Comparison of ENCODE assay signal across 9 cellular contexts in genomic region chr14:24425704-24426103, GRCh38. TPM values are rescaled to one million over a fixed set of nuclear protein-coding genes. Genes with fewer than 3 reads are reported as not detected.
DNase-seq lines count a peak whose midpoint lies in the region; ATAC-seq, FAIRE-seq and TF ChIP-seq lines count a peak whose summit lies in the region.
"Had no signal": no experiment of that assay in that cellular context is flagged by ENCODE, and none has a peak within 500 bp of the region (broad histone marks: within the 10 kb centered on the region; RNA-seq: fewer than 3 reads in every experiment).

No MANE protein-coding gene starts in this region.

- FAIRE-seq in endothelial cell of umbilical vein (lab: Jason Lieb, UNC) = no peak

- no peaks in the 10 kb centered on the region for H3K9me1 ChIP-seq in endothelial cell of umbilical vein (replicated peaks; ENCODE audit: control insufficient read depth, extremely low read depth, insufficient read depth, low read length)

- H3K9ac ChIP-seq in endothelial cell of umbilical vein (replicated peaks; ENCODE audit: extremely low read depth, insufficient read depth, low read length) = peak overlapping the region; percentile 62

- H3K27me3 ChIP-seq in left ventricle myocardium inferior (ENCODE audit: low read depth) (no peaks in the 10 kb centered on the region), endothelial cell of umbilical vein (ENCODE audit: control insufficient read depth in 2 of 2, insufficient read depth in 2 of 2, low read length in 2 of 2) (no peaks in the 10 kb centered on the region)

- no peaks in the 10 kb centered on the region for H3K9me3 Mint-ChIP-seq in type B pancreatic cell

- peaks cover 5% of the 10 kb centered on the region for H3K79me2 ChIP-seq in endothelial cell of umbilical vein (ENCODE audit: control insufficient read depth, insufficient read depth, low read length)

- H3K4me1 ChIP-seq in left ventricle myocardium inferior = peaks cover 45% of the 10 kb centered on the region
- peaks cover 48% of the 10 kb centered on the region for H3K4me1 ChIP-seq in endothelial cell of umbilical vein (ENCODE audit: control insufficient read depth, extremely low read depth, insufficient read depth, low read length)

- H3K9me3 ChIP-seq in left ventricle myocardium inferior (replicated peaks) (no peaks in the 10 kb centered on the region), endothelial cell of umbilical vein (replicated peaks; ENCODE audit: control insufficient read depth, insufficient read depth, low read length) (no peaks in the 10 kb centered on the region)

- no peak for ATAC-seq in left ventricle myocardium superior

- H3K36me3 Mint-ChIP-seq in type B pancreatic cell = no peaks in the 10 kb centered on the region

- CTCF ChIA-PET in endothelial cell of umbilical vein (lab: Charles Lee) = interaction anchor here (1.9 to 3.8 kb wide), 4 partner anchors 11 to 117 kb away, joined by 6 to 42 read pairs (median 20); partner anchors contain the start of gene CIDEB

- H3K4me2 ChIP-seq in endothelial cell of umbilical vein (ENCODE audit: insufficient read depth, low read length) = peak overlapping the region; percentile 77

- peak overlapping the region; percentile 22 for H3K27ac Mint-ChIP-seq in type B pancreatic cell

- no peaks in the 10 kb centered on the region for H3K36me3 ChIP-seq in left ventricle myocardium inferior
- no peaks in the 10 kb centered on the region for H3K36me3 ChIP-seq in endothelial cell of umbilical vein (ENCODE audit: control insufficient read depth in 2 of 2, extremely low read depth in 1 of 2, insufficient read depth in 2 of 2, low read length in 2 of 2)

- H2AFZ ChIP-seq in endothelial cell of umbilical vein (ENCODE audit: low read depth, low read length) = no peak overlapping the region

- H3K4me3 ChIP-seq in left ventricle myocardium inferior = no peak overlapping the region
- H3K4me3 ChIP-seq in endothelial cell of umbilical vein (replicated peaks in 1 of 3; ENCODE audit: insufficient read depth in 1 of 3, low read depth in 1 of 3, low read length in 3 of 3) = peak overlapping the region in 1 of 3 experiments; percentile 22

- POLR2A ChIA-PET in endothelial cell of umbilical vein (lab: Charles Lee) = interaction anchor here (0.9 to 1.4 kb wide), 3 partner anchors 10 to 60 kb away, joined by 3 to 9 read pairs (median 5); partner anchors contain the start of gene NYNRIN

- DNase-seq in left ventricle myocardium inferior (no peak), left ventricle myocardium superior (no peak), endothelial cell of umbilical vein (ENCODE audit: low read depth, low spot score) (peak; percentile 83), type B pancreatic cell (ENCODE audit: extremely low spot score, unreplicated experiment) (no peak), NOMO-1 treated with DMSO at 0.1 percent for 48 hours (lab: John Stamatoyannopoulos, UW; ENCODE audit: unreplicated experiment) (no peak), DMS79 treated with DMSO at 0.1 percent for 48 hours (lab: John Stamatoyannopoulos, UW) (no peak)
- DNase-seq: activated naive CD4-positive, alpha-beta T cell; GF-D8; NK-92 treated with Interleukin-12 subunit alpha and Interleukin-12 subunit beta, amount 100 ng/mL, for 24 hours had no signal

- no peaks in the 10 kb centered on the region for H3K27me3 Mint-ChIP-seq in type B pancreatic cell

- BruUV-seq in endothelial cell of umbilical vein (replicated peaks; lab: Mats Ljungman, UMichigan) = TSS peak; percentile 48

- no peak overlapping the region for H3K4me3 Mint-ChIP-seq in type B pancreatic cell

- intact Hi-C loops in left ventricle myocardium inferior (cut with micrococcal nuclease) = no loop called here
- intact Hi-C loops in left ventricle myocardium superior (cut with micrococcal nuclease) = no loop called here
- intact Hi-C loops in endothelial cell of umbilical vein (cut with micrococcal nuclease) = loop anchor here (1.0 kb wide), 1 partner anchor 59 kb away; no protein-coding TSS in a partner anchor

- H4K20me1 ChIP-seq in endothelial cell of umbilical vein (replicated peaks; ENCODE audit: control insufficient read depth, extremely low read depth, insufficient read depth, low read length) = no peaks in the 10 kb centered on the region

- peak overlapping the region; percentile 69 for H3K27ac ChIP-seq in left ventricle myocardium inferior (replicated peaks)
- H3K27ac ChIP-seq in endothelial cell of umbilical vein (ENCODE audit: insufficient read depth, low read depth, low read length) = peak overlapping the region; percentile 97

- TF ChIP-seq POLR2A in endothelial cell of umbilical vein (IDR thresholded peaks at IDR 0.05; ENCODE audit: low read depth, low read length) = no peak

- TF ChIP-seq CTCF in left ventricle myocardium inferior (IDR thresholded peaks at IDR 0.05; ENCODE audit: borderline replicate concordance) = no peak
- no peak for TF ChIP-seq CTCF in endothelial cell of umbilical vein (IDR thresholded peaks at IDR 0.05; ENCODE audit: extremely low read depth in 1 of 2, insufficient read depth in 1 of 2, low read depth in 1 of 2, low read length in 2 of 2)
- no peak for TF ChIP-seq CTCF in type B pancreatic cell (conservative IDR thresholded peaks at IDR 0.05)

- H3K4me1 Mint-ChIP-seq in type B pancreatic cell (ENCODE audit: unreplicated experiment) = peaks cover 4% of the 10 kb centered on the region

- dilution Hi-C loops in endothelial cell of umbilical vein (cut with MboI; ENCODE audit: extremely low pct_ligation_motif_present, low sequenced_read_pairs) = no loop called here

TF ChIP-seq in endothelial cell of umbilical vein, 7 proteins besides CTCF, POLR2A, EP300 and RAD21 (continues in another document):
- TF ChIP-seq MYC (IDR thresholded peaks at IDR 0.05; ENCODE audit: low read depth, low read length) = no peak

RNA-seq across cellular contexts. Expression of gene CBLN3, which starts 3.8 kb away (rescaled TPM):
- total RNA-seq in left ventricle myocardium inferior (0.55 TPM), left ventricle myocardium superior (2.3 TPM), endothelial cell of umbilical vein (5.0 and 8.6 TPM in 2 replicates), type B pancreatic cell (ENCODE audit: low replicate concordance) (1.4 and 2.4 TPM in 2 replicates)
- 7.8 and 7.9 TPM in 2 replicates for polyA plus RNA-seq in endothelial cell of umbilical vein
- polyA plus RNA-seq in endothelial cell of umbilical vein (2011; cell fraction: cytosol; rRNA removed) = 3.4 and 4.2 TPM in 2 replicates
- polyA plus RNA-seq in endothelial cell of umbilical vein (2011; cell fraction: nucleus; rRNA removed) = 27.9 and 31.3 TPM in 2 replicates
- polyA plus RNA-seq in endothelial cell of umbilical vein (2012) = 4.2 and 5.1 TPM in 2 replicates
- polyA minus RNA-seq in endothelial cell of umbilical vein = 4.4 and 6.1 TPM in 2 replicates
- polyA minus RNA-seq in endothelial cell of umbilical vein (2011; cell fraction: cytosol; rRNA and poly(A)+ RNA removed) = not detected
- 6.4 and 8.2 TPM in 2 replicates for polyA minus RNA-seq in endothelial cell of umbilical vein (2011; cell fraction: nucleus; rRNA and poly(A)+ RNA removed)

RNA-seq across cellular contexts. Expression of gene KHNYN, which starts 4.0 kb away (rescaled TPM):
- total RNA-seq in left ventricle myocardium inferior = 20.5 TPM
- total RNA-seq in left ventricle myocardium superior = 25.1 TPM
- 63.3 and 66.7 TPM in 2 replicates for total RNA-seq in endothelial cell of umbilical vein
- 25.2 and 25.4 TPM in 2 replicates for polyA plus RNA-seq in endothelial cell of umbilical vein
- polyA plus RNA-seq in endothelial cell of umbilical vein (2011; cell fraction: cytosol; rRNA removed) = 19.6 and 24.3 TPM in 2 replicates
- polyA plus RNA-seq in endothelial cell of umbilical vein (2011; cell fraction: nucleus; rRNA removed) = 99.3 and 103 TPM in 2 replicates
- 39.1 and 39.8 TPM in 2 replicates for polyA plus RNA-seq in endothelial cell of umbilical vein (2012)
- 59.9 and 60.3 TPM in 2 replicates for polyA minus RNA-seq in endothelial cell of umbilical vein
- polyA minus RNA-seq in endothelial cell of umbilical vein (2011; cell fraction: cytosol; rRNA and poly(A)+ RNA removed) = 7.4 TPM
- 72.1 and 82.5 TPM in 2 replicates for polyA minus RNA-seq in endothelial cell of umbilical vein (2011; cell fraction: nucleus; rRNA and poly(A)+ RNA removed)
- 81.3 and 113 TPM in 2 replicates for total RNA-seq in type B pancreatic cell (ENCODE audit: low replicate concordance)

RNA-seq across cellular contexts. Expression of gene SDR39U1, which starts 16.9 kb away (rescaled TPM):
- total RNA-seq in left ventricle myocardium inferior = 74.8 TPM
- total RNA-seq in left ventricle myocardium superior = 86.8 TPM
- total RNA-seq in endothelial cell of umbilical vein = 38.6 and 40.2 TPM in 2 replicates
- 72.6 and 89.8 TPM in 2 replicates for polyA plus RNA-seq in endothelial cell of umbilical vein
- 52.3 and 53.0 TPM in 2 replicates for polyA plus RNA-seq in endothelial cell of umbilical vein (2011; cell fraction: cytosol; rRNA removed)
- polyA plus RNA-seq in endothelial cell of umbilical vein (2011; cell fraction: nucleus; rRNA removed) = 192 and 200 TPM in 2 replicates
- 25.9 and 26.8 TPM in 2 replicates for polyA plus RNA-seq in endothelial cell of umbilical vein (2012)
- polyA minus RNA-seq in endothelial cell of umbilical vein = 17.2 and 18.1 TPM in 2 replicates
- 19.7 TPM for polyA minus RNA-seq in endothelial cell of umbilical vein (2011; cell fraction: cytosol; rRNA and poly(A)+ RNA removed)
- polyA minus RNA-seq in endothelial cell of umbilical vein (2011; cell fraction: nucleus; rRNA and poly(A)+ RNA removed) = 31.2 and 39.9 TPM in 2 replicates
- total RNA-seq in type B pancreatic cell (ENCODE audit: low replicate concordance) = 54.1 and 62.1 TPM in 2 replicates

RNA-seq across cellular contexts. Expression of gene NYNRIN, which starts 26.9 kb away (rescaled TPM):
- total RNA-seq in left ventricle myocardium inferior (8.0 TPM), left ventricle myocardium superior (7.3 TPM), endothelial cell of umbilical vein (42.8 and 45.1 TPM in 2 replicates), type B pancreatic cell (ENCODE audit: low replicate concordance) (79.2 and 129 TPM in 2 replicates)
- 37.2 and 38.8 TPM in 2 replicates for polyA plus RNA-seq in endothelial cell of umbilical vein
- polyA plus RNA-seq in endothelial cell of umbilical vein (2011; cell fraction: cytosol; rRNA removed) = 27.6 and 28.6 TPM in 2 replicates
- polyA plus RNA-seq in endothelial cell of umbilical vein (2011; cell fraction: nucleus; rRNA removed) = 59.8 and 66.2 TPM in 2 replicates
- polyA plus RNA-seq in endothelial cell of umbilical vein (2012) = 25.5 and 35.2 TPM in 2 replicates
- polyA minus RNA-seq in endothelial cell of umbilical vein = 56.5 and 59.7 TPM in 2 replicates
- not detected for polyA minus RNA-seq in endothelial cell of umbilical vein (2011; cell fraction: cytosol; rRNA and poly(A)+ RNA removed)
- polyA minus RNA-seq in endothelial cell of umbilical vein (2011; cell fraction: nucleus; rRNA and poly(A)+ RNA removed) = 27.5 and 30.6 TPM in 2 replicates

RNA-seq across cellular contexts. Expression of gene NFATC4, which starts 57.7 kb away (rescaled TPM):
- total RNA-seq in left ventricle myocardium inferior (20.6 TPM), left ventricle myocardium superior (21.7 TPM), endothelial cell of umbilical vein (88.1 and 88.5 TPM in 2 replicates), type B pancreatic cell (ENCODE audit: low replicate concordance) (33.8 and 130 TPM in 2 replicates)
- 79.5 and 94.8 TPM in 2 replicates for polyA plus RNA-seq in endothelial cell of umbilical vein
- 30.9 and 43.0 TPM in 2 replicates for polyA plus RNA-seq in endothelial cell of umbilical vein (2011; cell fraction: cytosol; rRNA removed)
- 378 and 485 TPM in 2 replicates for polyA plus RNA-seq in endothelial cell of umbilical vein (2011; cell fraction: nucleus; rRNA removed)
- 37.3 and 52.7 TPM in 2 replicates for polyA plus RNA-seq in endothelial cell of umbilical vein (2012)
- polyA minus RNA-seq in endothelial cell of umbilical vein = 51.3 and 57.5 TPM in 2 replicates
- not detected for polyA minus RNA-seq in endothelial cell of umbilical vein (2011; cell fraction: cytosol; rRNA and poly(A)+ RNA removed)
- 44.2 and 56.3 TPM in 2 replicates for polyA minus RNA-seq in endothelial cell of umbilical vein (2011; cell fraction: nucleus; rRNA and poly(A)+ RNA removed)
